In genomic region chr4:48673537-48673936, GRCh38 we compare ENCODE assay signal across 8 cellular contexts.
"Had no signal": no experiment of that assay in that cellular context is flagged by ENCODE, and none has a peak within 500 bp of the region (broad histone marks: within the 10 kb centered on the region; RNA-seq: fewer than 3 reads in every experiment).

No MANE protein-coding gene starts in this region.

- DNase-seq: H9, HCEC 1CT, IMR-90, KBM-7 had no signal

- FAIRE-seq: H1, H54, HTR-8/SVneo had no signal

- H3K4me3 ChIP-seq: GM23338 had no signal

- ATAC-seq: GM23338 had no signal

- H2AFZ ChIP-seq: GM23338 had no signal
